ENCODE assay signal across 20 cellular contexts in genomic region chr18:10588975-10589374, GRCh38.
DNase-seq lines count a peak whose midpoint lies in the region; ATAC-seq and TF ChIP-seq lines count a peak whose summit lies in the region.
"Had no signal": no experiment of that assay in that cellular context is flagged by ENCODE, and none has a peak within 500 bp of the region (broad histone marks: within the 10 kb centered on the region; RNA-seq: fewer than 3 reads in every experiment).

No MANE protein-coding gene starts in this region.

- no peak for TF ChIP-seq CTCF in HCT116 (IDR thresholded peaks at IDR 0.05 in 2 of 3, conservative IDR thresholded peaks at IDR 0.05 in 1 of 3; ENCODE audit: borderline replicate concordance in 1 of 3, insufficient read depth in 1 of 3, low read depth in 2 of 3, low read length in 2 of 3)
- TF ChIP-seq CTCF in PC-3 (conservative IDR thresholded peaks at IDR 0.05; ENCODE audit: low read depth, low read length): no peak
- TF ChIP-seq CTCF in osteoblast (IDR thresholded peaks at IDR 0.05; ENCODE audit: extremely low read depth, low read depth, low read length): no peak
- TF ChIP-seq CTCF in right lobe of liver (IDR thresholded peaks at IDR 0.05): no peak

- H3K9ac ChIP-seq in HCT116 (ENCODE audit: low read length) (peak overlapping the region; percentile 20; the same call in 1 of the 2 replicates), PC-3 (ENCODE audit: low read length) (no peak overlapping the region)

- TF ChIP-seq RAD21 in HCT116 (IDR thresholded peaks at IDR 0.05; ENCODE audit: low read depth): no peak

- CTCF ChIA-PET in HCT116 (lab: Charles Lee): no interaction called here
- CTCF ChIA-PET in PC-3 (lab: Charles Lee): no interaction called here

- H4K20me1 ChIP-seq in HCT116 (ENCODE audit: insufficient read depth) (no peaks in the 10 kb centered on the region), PC-3 (ENCODE audit: low read length) (no peaks in the 10 kb centered on the region), osteoblast (ENCODE audit: insufficient read depth, low read length) (no peaks in the 10 kb centered on the region)

- BruUV-seq in HCT116 (replicated peaks; lab: Mats Ljungman, UMichigan): no TSS peak
- BruUV-seq in PC-3 (replicated peaks; lab: Mats Ljungman, UMichigan): no TSS peak

- H3K9me3 ChIP-seq in HCT116 (ENCODE audit: control insufficient read depth in 1 of 2, insufficient read depth in 1 of 2, low read depth in 1 of 2, low read length in 2 of 2): no peaks in the 10 kb centered on the region
- H3K9me3 ChIP-seq in PC-3 (ENCODE audit: low read length): no peaks in the 10 kb centered on the region
- no peaks in the 10 kb centered on the region for H3K9me3 ChIP-seq in osteoblast (ENCODE audit: low read depth, low read length)
- H3K9me3 ChIP-seq in right lobe of liver: no peaks in the 10 kb centered on the region
- H3K9me3 ChIP-seq: SJSA1, transverse colon had no signal

- POLR2A ChIA-PET in HCT116 (lab: Charles Lee) (no interaction called here), PC-3 (lab: Charles Lee; ENCODE audit: unreplicated experiment) (no interaction called here)

- ATAC-seq in HCT116 (peak; percentile 93), PC-3 (peak; percentile 90), HG03469 (IDR thresholded peaks at IDR 0.05; ENCODE audit: unreplicated experiment) (no peak), GM18520 (IDR thresholded peaks at IDR 0.05; ENCODE audit: unreplicated experiment) (no peak), right lobe of liver (no peak)

- no peaks in the 10 kb centered on the region for H3F3A ChIP-seq in PC-3 (ENCODE audit: low read length, unreplicated experiment)

- H3K27ac ChIP-seq in HCT116 (ENCODE audit: low read depth, low read length) (no peak overlapping the region), PC-3 (ENCODE audit: low read length) (no peak overlapping the region), osteoblast (ENCODE audit: low read depth, low read length) (no peak overlapping the region), right lobe of liver (no peak overlapping the region)
- H3K27ac ChIP-seq: hepatocyte, SJSA1, transverse colon had no signal

- DNase-seq in HCT116 (ENCODE audit: low read depth, low spot score) (peak; percentile 18), NCI-H2081 treated with DMSO at 0.1 percent for 48 hours (lab: John Stamatoyannopoulos, UW) (peak; percentile 24), PC-3 (peak; percentile 55), osteoblast (ENCODE audit: insufficient read length, low spot score, missing footprints) (peak; percentile 45), medulla oblongata (ENCODE audit: extremely low spot score) (no peak), right lobe of liver (no peak)
- DNase-seq: activated CD4-positive, CD25-positive, alpha-beta regulatory T cell treated with anti-CD3 and anti-CD28 coated beads, Interleukin-2, amount 50 U/mL, for 72 hours; activated effector memory CD4-positive, alpha-beta T cell treated with Interleukin-2 at 50 U/mL for 16 hours; cerebellar nuclear complex; HCEC 1CT; kidney; mesendoderm; NCI-H1930; stimulated activated naive CD4-positive, alpha-beta T cell treated with Interleukin-2 at 50 U/mL for 16 hours; T-helper 9 cell; transverse colon had no signal

- H3K9me2 ChIP-seq in HCT116 (ENCODE audit: insufficient read depth) (no peaks in the 10 kb centered on the region), PC-3 (replicated peaks; ENCODE audit: low read length) (no peaks in the 10 kb centered on the region)

- WGBS in right lobe of liver (ENCODE audit: insufficient coverage, low coverage, low lambda C conversion rate, missing lambda C conversion rate): 89% methylated on average over 11 of the region's 30 CpGs

- H3K36me3 ChIP-seq in HCT116 (ENCODE audit: control insufficient read depth in 1 of 2, insufficient read depth in 2 of 2, low read length in 2 of 2) (no peaks in the 10 kb centered on the region), PC-3 (ENCODE audit: low read depth, low read length) (no peaks in the 10 kb centered on the region), osteoblast (ENCODE audit: insufficient read depth, low read length) (no peaks in the 10 kb centered on the region), right lobe of liver (no peaks in the 10 kb centered on the region)
- H3K36me3 ChIP-seq: SJSA1, transverse colon had no signal

- TF ChIP-seq POLR2A in HCT116 (IDR thresholded peaks at IDR 0.05; ENCODE audit: borderline replicate concordance, extremely low read depth, insufficient read depth, insufficient read length) (no peak), right lobe of liver (IDR thresholded peaks at IDR 0.05) (no peak)

- intact Hi-C loops in HCT116 (cut with micrococcal nuclease) (no loop called here), PC-3 (cut with micrococcal nuclease) (no loop called here), right lobe of liver (cut with DNase I) (no loop called here)

- H3K27me3 ChIP-seq in HCT116 (ENCODE audit: insufficient read depth, low read length): no peaks in the 10 kb centered on the region
- no peaks in the 10 kb centered on the region for H3K27me3 ChIP-seq in PC-3 (ENCODE audit: low read length)
- no peaks in the 10 kb centered on the region for H3K27me3 ChIP-seq in osteoblast (ENCODE audit: insufficient read depth, low read length)
- no peaks in the 10 kb centered on the region for H3K27me3 ChIP-seq in right lobe of liver
- H3K27me3 ChIP-seq: hepatocyte, SJSA1, transverse colon had no signal

- H3K4me2 ChIP-seq in HCT116 (ENCODE audit: low read length): peak overlapping the region; percentile 76
- peak overlapping the region; percentile 77 for H3K4me2 ChIP-seq in PC-3 (ENCODE audit: low read length)
- no peak overlapping the region for H3K4me2 ChIP-seq in osteoblast (ENCODE audit: insufficient read depth, low read length)
- H3K4me2 ChIP-seq: hepatocyte had no signal

- H2AFZ ChIP-seq in HCT116 (ENCODE audit: low read depth, low read length, poor library complexity, severe bottlenecking): peak overlapping the region; percentile 44
- H2AFZ ChIP-seq in PC-3 (ENCODE audit: low read length): peak overlapping the region; percentile 81
- no peak overlapping the region for H2AFZ ChIP-seq in osteoblast (ENCODE audit: low read length)
- H2AFZ ChIP-seq: hepatocyte had no signal

- RAD21 ChIA-PET in HCT116 (lab: Charles Lee; ENCODE audit: low non-redundant PET in 1 of 2, low total read pairs in 2 of 2, uncharacterized antibody in 2 of 2, unreplicated experiment in 2 of 2): no interaction called here

- H3K79me2 ChIP-seq in HCT116 (ENCODE audit: insufficient read depth, low read length) (no peaks in the 10 kb centered on the region), PC-3 (ENCODE audit: low read length) (no peaks in the 10 kb centered on the region), osteoblast (ENCODE audit: insufficient read depth, low read length) (no peaks in the 10 kb centered on the region)
- H3K79me2 ChIP-seq: hepatocyte had no signal

- H3K4me3 ChIP-seq in HCT116 (replicated peaks in 1 of 2; ENCODE audit: low read depth in 1 of 2, low read length in 2 of 2) (peak overlapping the region; percentile 20 to 47), PC-3 (ENCODE audit: low read length) (peak overlapping the region; percentile 53), osteoblast (ENCODE audit: insufficient read depth, low read length) (no peak overlapping the region), right lobe of liver (no peak overlapping the region)
- H3K4me3 ChIP-seq: hepatocyte, SJSA1, transverse colon had no signal

- H3K4me1 ChIP-seq in HCT116 (ENCODE audit: control insufficient read depth in 1 of 2, insufficient read depth in 2 of 2, low read length in 2 of 2) (peaks cover 0 to 7% of the 10 kb centered on the region in 2 experiments; a peak in 3 of 4 replicates), PC-3 (ENCODE audit: insufficient read depth, low read length) (no peaks in the 10 kb centered on the region), osteoblast (ENCODE audit: insufficient read depth, low read length) (no peaks in the 10 kb centered on the region), right lobe of liver (no peaks in the 10 kb centered on the region)
- H3K4me1 ChIP-seq: SJSA1, transverse colon had no signal

TF ChIP-seq in HCT116, 20 proteins besides CTCF, POLR2A, EP300 and RAD21:
- TF ChIP-seq ZBTB33 (IDR thresholded peaks at IDR 0.05; ENCODE audit: extremely low read depth, insufficient replicate concordance, low read length) (no peak), ZNF274 (IDR thresholded peaks at IDR 0.05; ENCODE audit: low read depth, low read length) (no peak), MAX (IDR thresholded peaks at IDR 0.05) (peak; percentile 59)
TF ChIP-seq in HCT116: peak in this region for 1.

Comparison
In these comparisons a context has a peak if more than half of its experiments do, and no peak if none do; other contexts are left out.
1. ATAC-seq: peak in HCT116 (single experiment) and PC-3 (single experiment); none in HG03469 (single experiment), GM18520 (single experiment) and right lobe of liver (0 of 4).
2. DNase-seq: peak in HCT116 (single experiment), NCI-H2081 treated with DMSO at 0.1 percent for 48 hours (single experiment), PC-3 (single experiment) and osteoblast (single experiment); none in medulla oblongata (single experiment) and right lobe of liver (0 of 3).
3. H3K4me3 ChIP-seq: peak in HCT116 (2 of 2) and PC-3 (single experiment); none in osteoblast (single experiment) and right lobe of liver (0 of 3).